Comparison of ENCODE assay signal across 23 cellular contexts in the genomic region with DNA sequence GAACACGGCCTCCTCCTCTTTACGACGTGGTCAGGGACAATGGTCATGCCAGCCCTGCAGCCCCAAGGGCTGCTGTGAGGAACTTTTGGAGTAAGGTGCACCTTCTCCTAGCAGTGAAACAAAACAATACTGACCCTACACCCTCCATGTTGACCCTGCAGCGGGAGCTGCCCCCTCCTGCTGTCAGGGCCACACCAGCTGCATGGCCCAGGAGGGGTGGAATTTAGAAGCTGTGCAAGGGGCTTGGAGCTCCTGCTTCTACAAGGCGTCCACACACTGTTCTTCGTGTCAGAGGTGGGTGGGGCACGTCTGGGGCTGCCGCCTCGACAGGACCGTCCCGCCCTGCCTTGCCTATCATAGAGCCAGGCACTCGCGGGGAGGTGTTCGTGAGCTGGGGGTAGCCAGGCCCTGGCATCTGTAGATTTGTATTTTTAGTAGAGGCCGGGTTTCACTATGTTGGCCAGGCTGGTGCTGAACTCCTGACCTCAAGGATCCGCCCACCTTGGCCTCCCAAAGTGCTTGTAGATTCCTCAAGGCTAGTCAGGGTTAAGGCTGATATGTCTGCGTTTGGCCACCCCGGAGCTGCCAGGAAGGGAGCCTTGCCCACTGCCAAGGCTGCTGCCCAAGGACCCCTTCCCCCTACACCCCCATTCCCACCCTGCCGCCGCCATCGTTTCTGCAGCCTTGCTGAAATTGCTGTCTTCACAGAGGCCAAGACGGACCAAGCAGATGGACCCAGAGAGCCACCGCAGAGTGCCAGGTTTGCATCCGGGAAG. TPM values are rescaled to one million over a fixed set of nuclear protein-coding genes. Genes with fewer than 3 reads are reported as not detected.
"Had no signal": no experiment of that assay in that cellular context is flagged by ENCODE, and none has a peak within 500 bp of the region (broad histone marks: within the 10 kb centered on the region; RNA-seq: fewer than 3 reads in every experiment).

No MANE protein-coding gene starts in this region.

- H3K9me3 ChIP-seq: ascending aorta, heart right ventricle, sigmoid colon, thyroid gland, uterus had no signal

- H3K4me3 Mint-ChIP-seq: activated B cell treated with CpG ODN at 0.5 μM for 24 hours; activated CD4-positive, alpha-beta T cell treated with anti-CD3 and anti-CD28 coated beads, Interleukin-2, amount 10 ng/mL, durations not matched to agents 24 days and 14 days; activated naive CD4-positive, alpha-beta T cell treated with anti-CD3 and anti-CD28 coated beads, Interleukin-2, amount 10 ng/mL, durations not matched to agents 7 days and 5 days; activated T-helper 17 cell treated with anti-CD3 and anti-CD28 coated beads, Interleukin-2, amount 50 U/mL, for 72 hours; immature natural killer cell; naive thymus-derived CD8-positive, alpha-beta T cell had no signal

- H3K9ac ChIP-seq: parathyroid adenoma had no signal

- H3K9me3 Mint-ChIP-seq: activated B cell treated with CpG ODN at 0.5 μM for 24 hours; activated CD4-positive, alpha-beta T cell treated with anti-CD3 and anti-CD28 coated beads, Interleukin-2, amount 10 ng/mL, durations not matched to agents 24 days and 14 days; activated naive CD4-positive, alpha-beta T cell treated with anti-CD3 and anti-CD28 coated beads, Interleukin-2, amount 10 ng/mL, durations not matched to agents 7 days and 5 days; activated T-helper 17 cell treated with anti-CD3 and anti-CD28 coated beads, Interleukin-2, amount 50 U/mL, for 72 hours; immature natural killer cell; naive thymus-derived CD8-positive, alpha-beta T cell had no signal

- H3K27ac Mint-ChIP-seq: activated B cell treated with CpG ODN at 0.5 μM for 24 hours; activated CD4-positive, alpha-beta T cell treated with anti-CD3 and anti-CD28 coated beads, Interleukin-2, amount 10 ng/mL, durations not matched to agents 24 days and 14 days; activated T-helper 17 cell treated with anti-CD3 and anti-CD28 coated beads, Interleukin-2, amount 50 U/mL, for 72 hours; immature natural killer cell; naive thymus-derived CD8-positive, alpha-beta T cell had no signal

- H2AFZ ChIP-seq: parathyroid adenoma had no signal

- H3K27me3 ChIP-seq: ascending aorta, heart right ventricle, sigmoid colon, thyroid gland, uterus had no signal

- H3K79me2 ChIP-seq: parathyroid adenoma had no signal

- ATAC-seq: activated T-helper 17 cell treated with anti-CD3 and anti-CD28 coated beads, Interleukin-2, amount 50 U/mL, for 72 hours; esophagus mucosa; naive thymus-derived CD8-positive, alpha-beta T cell had no signal

- H3K4me1 ChIP-seq: ascending aorta, parathyroid adenoma, sigmoid colon, uterus had no signal

- H3K4me3 ChIP-seq: ascending aorta, heart right ventricle, sigmoid colon, thyroid gland, uterus had no signal

- H3K4me1 Mint-ChIP-seq: activated T-helper 17 cell treated with anti-CD3 and anti-CD28 coated beads, Interleukin-2, amount 50 U/mL, for 72 hours had no signal

- H3K27ac ChIP-seq: ascending aorta, heart right ventricle, parathyroid adenoma, sigmoid colon, thyroid gland, uterus had no signal

- H3K27me3 Mint-ChIP-seq: activated B cell treated with CpG ODN at 0.5 μM for 24 hours; activated CD4-positive, alpha-beta T cell treated with anti-CD3 and anti-CD28 coated beads, Interleukin-2, amount 10 ng/mL, durations not matched to agents 24 days and 14 days; activated naive CD4-positive, alpha-beta T cell treated with anti-CD3 and anti-CD28 coated beads, Interleukin-2, amount 10 ng/mL, durations not matched to agents 7 days and 5 days; activated T-helper 17 cell treated with anti-CD3 and anti-CD28 coated beads, Interleukin-2, amount 50 U/mL, for 72 hours; naive thymus-derived CD8-positive, alpha-beta T cell had no signal

- DNase-seq: activated B cell treated with CpG ODN at 0.5 μM for 24 hours; activated CD4-positive, alpha-beta T cell treated with anti-CD3 and anti-CD28 coated beads, Interleukin-2, amount 10 ng/mL, durations not matched to agents 24 days and 14 days; activated naive CD4-positive, alpha-beta T cell treated with anti-CD3 and anti-CD28 coated beads, Interleukin-2, amount 10 ng/mL, durations not matched to agents 7 days and 5 days; activated T-cell treated with anti-CD3 and anti-CD28 coated beads for 4 hours; cortex of kidney; effector CD4-positive, alpha-beta T cell; heart right ventricle; immature natural killer cell; mesendoderm; naive thymus-derived CD8-positive, alpha-beta T cell; sigmoid colon; stimulated activated naive CD4-positive, alpha-beta T cell; T-helper 1 cell; T-helper 9 cell; thyroid gland; uterus had no signal

- H3K36me3 ChIP-seq: uterus had no signal

RNA-seq across cellular contexts. Expression of a gene that starts 50.3 kb away (rescaled TPM):
- total RNA-seq: activated B cell treated with CpG ODN at 0.5 μM for 24 hours; activated CD4-positive, alpha-beta T cell treated with anti-CD3 and anti-CD28 coated beads, Interleukin-2, amount 10 ng/mL, durations not matched to agents 24 days and 14 days; activated CD8-positive, alpha-beta memory T cell treated with anti-CD3 and anti-CD28 coated beads for 36 hours; activated T-helper 17 cell treated with anti-CD3 and anti-CD28 coated beads, Interleukin-2, amount 50 U/mL, for 72 hours; ascending aorta; esophagus mucosa; heart right ventricle; lower leg skin; naive thymus-derived CD8-positive, alpha-beta T cell; sigmoid colon; thyroid gland; uterus had no signal
- polyA plus RNA-seq: adipose tissue; heart right ventricle; immature natural killer cell; naive thymus-derived CD8-positive, alpha-beta T cell; sigmoid colon had no signal
